ENCODE assay signal across 9 cellular contexts in the genomic region with DNA sequence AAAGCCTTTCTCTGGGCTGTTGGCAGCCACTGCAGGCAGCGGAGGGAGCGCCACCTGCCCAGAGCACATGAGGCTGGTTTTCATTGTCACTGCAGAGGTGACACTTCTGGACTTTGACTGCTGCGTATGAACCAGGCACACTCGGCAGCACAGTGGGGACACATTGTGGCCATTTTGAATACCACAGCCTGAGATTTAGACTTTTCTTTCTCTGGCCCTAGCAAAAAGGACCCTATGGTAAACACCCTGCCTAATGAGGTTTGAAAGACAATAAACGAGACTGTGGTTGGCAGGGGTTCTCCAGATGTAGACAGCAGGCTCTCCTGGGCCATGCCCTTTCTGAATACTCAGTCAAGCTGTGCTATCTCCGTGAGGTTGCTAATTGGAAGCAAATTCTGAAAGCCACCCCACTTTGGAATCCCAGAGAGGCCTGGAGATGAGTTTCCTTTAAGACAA. TPM values are rescaled to one million over a fixed set of nuclear protein-coding genes. Genes with fewer than 3 reads are reported as not detected.
DNase-seq lines count a peak whose midpoint lies in the region; ATAC-seq and TF ChIP-seq lines count a peak whose summit lies in the region.
"Had no signal": no experiment of that assay in that cellular context is flagged by ENCODE, and none has a peak within 500 bp of the region (broad histone marks: within the 10 kb centered on the region; RNA-seq: fewer than 3 reads in every experiment).

No MANE protein-coding gene starts in this region.

- H3K27me3 ChIP-seq in spleen (replicated peaks in 1 of 7), result peaks cover 0 to 11% (median 0%) of the 10 kb centered on the region in 7 donors

- peak in 8 of 11 experiments; percentile 6 to 57 (median 38) for TF ChIP-seq CTCF in spleen (IDR thresholded peaks at IDR 0.05 in 8 of 11, conservative IDR thresholded peaks at IDR 0.05 in 3 of 11)

- WGBS in spleen, 5 donors, result 35 to 46% (median 41%) methylated on average over 6 of the region's 6 CpGs

- no peaks in the 10 kb centered on the region for H3K4me1 ChIP-seq in spleen

- H3K9me3 ChIP-seq in spleen, result peaks cover 0 to 4% (median 0%) of the 10 kb centered on the region in 8 donors

- ATAC-seq in GM18868 (IDR thresholded peaks at IDR 0.05; ENCODE audit: unreplicated experiment), result peak; percentile 89

- intact Hi-C loops in spleen (cut with DNase I; ENCODE audit: low total_unique reads), result no loop called here

- DNase-seq in CD1c-positive myeloid dendritic cell (ENCODE audit: extremely low spot score) (peak; percentile 34), HT-29 (ENCODE audit: low spot score) (peak; percentile 70), NOMO-1 (lab: John Stamatoyannopoulos, UW; ENCODE audit: unreplicated experiment in 2 of 2) (peak; percentile 37 to 65), astrocyte of the hippocampus (ENCODE audit: low read depth, low spot score) (peak; percentile 75), iPS-NIHi7 (ENCODE audit: extremely low spot score) (peak; percentile 46), spleen (no peak), NCI-H1105 (lab: John Stamatoyannopoulos, UW) (no peak)

- no peak overlapping the region for H3K27ac ChIP-seq in spleen

- H3K4me3 ChIP-seq in spleen, result no peak overlapping the region

- H3K36me3 ChIP-seq in spleen, result no peaks in the 10 kb centered on the region

- TF ChIP-seq POLR2A in spleen (IDR thresholded peaks at IDR 0.05), result no peak

RNA-seq across cellular contexts. Expression of a gene that starts 12.0 kb away (rescaled TPM):
- 0.71 TPM in 1 of 2 replicates, not detected in the other for total RNA-seq in HT-29 (2014; rRNA removed; shearing (Covaris generic))
- not detected for total RNA-seq in spleen
- under 1 TPM in 1 of 3 donors, not detected in 2; 0.13 TPM for polyA plus RNA-seq in spleen
- total RNA-seq: LHCN-M2 had no signal

RNA-seq across cellular contexts. Expression of a gene that starts 23.5 kb away (rescaled TPM):
- 0.15 and 0.34 TPM in 2 replicates for total RNA-seq in HT-29 (2014; rRNA removed; shearing (Covaris generic))
- total RNA-seq in spleen, result 10 to 100 TPM in 4 of 7 donors, 1 to 10 TPM in 3; 5.2 to 18.9 (median 12.1) TPM
- polyA plus RNA-seq in spleen, result 1 to 10 TPM; 3.7 to 7.5 (median 4.4) TPM

Comparison
In these comparisons a context has a peak if more than half of its experiments do, and no peak if none do; other contexts are left out.
1. DNase-seq: peak in CD1c-positive myeloid dendritic cell (single experiment), HT-29 (single experiment), NOMO-1 (2 of 2), astrocyte of the hippocampus (single experiment) and iPS-NIHi7 (single experiment); none in spleen (single experiment) and NCI-H1105 (single experiment).